1 cellular context compared by ENCODE assay signal in genomic region chr14:74495356-74495755, GRCh38.
TF ChIP-seq lines count a peak whose summit lies in the region.

No MANE protein-coding gene starts in this region.

TF ChIP-seq in GM12878, 131 proteins besides CTCF, POLR2A, EP300 and RAD21:
- no peak for TF ChIP-seq YBX1 (IDR thresholded peaks at IDR 0.05)
- no peak for TF ChIP-seq SMAD5 (IDR thresholded peaks at IDR 0.05; ENCODE audit: low read depth)
- TF ChIP-seq GATAD2B (conservative IDR thresholded peaks at IDR 0.05; ENCODE audit: low read depth) = no peak
- TF ChIP-seq IRF4 (IDR thresholded peaks at IDR 0.05; ENCODE audit: low read depth, low read length) = no peak
- TF ChIP-seq, protein P1, sequence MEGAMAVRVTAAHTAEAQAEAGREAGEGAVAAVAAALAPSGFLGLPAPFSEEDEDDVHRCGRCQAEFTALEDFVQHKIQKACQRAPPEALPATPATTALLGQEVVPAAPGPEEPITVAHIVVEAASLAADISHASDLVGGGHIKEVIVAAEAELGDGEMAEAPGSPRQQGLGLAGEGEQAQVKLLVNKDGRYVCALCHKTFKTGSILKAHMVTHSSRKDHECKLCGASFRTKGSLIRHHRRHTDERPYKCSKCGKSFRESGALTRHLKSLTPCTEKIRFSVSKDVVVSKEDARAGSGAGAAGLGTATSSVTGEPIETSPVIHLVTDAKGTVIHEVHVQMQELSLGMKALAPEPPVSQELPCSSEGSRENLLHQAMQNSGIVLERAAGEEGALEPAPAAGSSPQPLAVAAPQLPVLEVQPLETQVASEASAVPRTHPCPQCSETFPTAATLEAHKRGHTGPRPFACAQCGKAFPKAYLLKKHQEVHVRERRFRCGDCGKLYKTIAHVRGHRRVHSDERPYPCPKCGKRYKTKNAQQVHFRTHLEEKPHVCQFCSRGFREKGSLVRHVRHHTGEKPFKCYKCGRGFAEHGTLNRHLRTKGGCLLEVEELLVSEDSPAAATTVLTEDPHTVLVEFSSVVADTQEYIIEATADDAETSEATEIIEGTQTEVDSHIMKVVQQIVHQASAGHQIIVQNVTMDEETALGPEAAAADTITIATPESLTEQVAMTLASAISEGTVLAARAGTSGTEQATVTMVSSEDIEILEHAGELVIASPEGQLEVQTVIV (IDR thresholded peaks at IDR 0.05; ENCODE audit: borderline replicate concordance, partially characterized antibody) = no peak
- TF ChIP-seq MEF2A (IDR thresholded peaks at IDR 0.05; ENCODE audit: insufficient read depth, low read depth, low read length) = no peak
- TF ChIP-seq ZNF24 (IDR thresholded peaks at IDR 0.05) = no peak
- no peak for TF ChIP-seq RB1 (IDR thresholded peaks at IDR 0.05; ENCODE audit: borderline replicate concordance)
- no peak for TF ChIP-seq LARP7 (IDR thresholded peaks at IDR 0.05)
- no peak for TF ChIP-seq MYB (IDR thresholded peaks at IDR 0.05; ENCODE audit: borderline replicate concordance, low read depth, low read length)
- no peak for TF ChIP-seq JUND (IDR thresholded peaks at IDR 0.05; ENCODE audit: low read depth, low read length)
- no peak for TF ChIP-seq SREBF1 (IDR thresholded peaks at IDR 0.05; ENCODE audit: low read length)
- no peak for TF ChIP-seq NRF1 (conservative IDR thresholded peaks at IDR 0.05; ENCODE audit: low read depth, low read length)
- TF ChIP-seq STAT1 (conservative IDR thresholded peaks at IDR 0.05) = no peak
- TF ChIP-seq YY1 (IDR thresholded peaks at IDR 0.05; ENCODE audit: low read depth, low read length) = no peak
- no peak for TF ChIP-seq EZH2 (IDR thresholded peaks at IDR 0.05; ENCODE audit: borderline replicate concordance, control insufficient read depth, low read depth, low read length)
- no peak for TF ChIP-seq SIX5 (IDR thresholded peaks at IDR 0.05; ENCODE audit: low read depth, low read length, severe bottlenecking)
- TF ChIP-seq ZSCAN29 (IDR thresholded peaks at IDR 0.05) = no peak
- TF ChIP-seq DPF2 (IDR thresholded peaks at IDR 0.05) = no peak
- no peak for TF ChIP-seq HDAC6 (IDR thresholded peaks at IDR 0.05; ENCODE audit: unreplicated experiment)
